In the genomic region with DNA sequence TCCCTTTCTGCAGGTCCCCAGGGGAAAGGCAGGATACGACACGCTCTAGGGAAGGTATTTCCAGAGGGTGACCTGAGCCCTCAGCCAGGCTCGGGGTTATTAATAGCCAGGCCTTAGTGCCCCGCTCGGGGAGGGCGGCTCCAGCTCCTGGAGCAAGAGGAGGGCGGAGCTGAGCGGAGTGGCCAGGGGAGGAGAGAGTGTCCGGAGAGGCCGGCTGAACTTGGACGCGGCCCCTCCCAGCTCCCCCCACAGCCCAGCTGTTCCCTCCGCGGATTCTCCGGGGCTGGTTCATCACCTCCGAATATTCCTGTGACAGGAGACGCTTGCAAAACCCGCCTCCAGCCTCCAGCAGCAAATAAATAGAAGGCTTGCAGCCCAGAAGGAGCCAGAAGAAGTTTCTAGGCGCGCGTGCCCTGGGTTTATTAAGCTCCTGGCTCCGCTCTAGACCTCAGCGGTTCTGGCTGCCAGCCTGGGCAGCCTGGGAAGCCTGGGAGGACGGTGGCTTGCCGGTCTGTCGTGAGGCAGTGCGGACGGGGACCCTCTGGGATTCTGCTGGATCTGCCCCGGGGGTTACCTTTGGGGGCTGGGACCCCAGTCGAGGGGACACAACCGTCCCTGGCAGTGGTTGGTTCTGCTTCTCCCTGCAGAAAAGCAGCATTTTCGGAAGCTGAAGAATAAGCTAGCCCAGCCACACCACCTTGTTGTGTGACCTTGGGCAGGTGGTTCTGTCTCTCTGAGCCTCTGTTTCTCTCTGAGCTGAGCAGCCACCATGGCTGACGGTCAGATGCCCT, we compare ENCODE assay signal across 8 cellular contexts. TPM values are rescaled to one million over a fixed set of nuclear protein-coding genes. Genes with fewer than 3 reads are reported as not detected.
DNase-seq lines count a peak whose midpoint lies in the region; ATAC-seq and TF ChIP-seq lines count a peak whose summit lies in the region.

A gene with protein sequence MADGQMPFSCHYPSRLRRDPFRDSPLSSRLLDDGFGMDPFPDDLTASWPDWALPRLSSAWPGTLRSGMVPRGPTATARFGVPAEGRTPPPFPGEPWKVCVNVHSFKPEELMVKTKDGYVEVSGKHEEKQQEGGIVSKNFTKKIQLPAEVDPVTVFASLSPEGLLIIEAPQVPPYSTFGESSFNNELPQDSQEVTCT (plus strand): TSS at position 388 of the 791 bp plus-strand sequence. CDS start 382 bp downstream, at position 770.

- ATAC-seq in HG03432 (IDR thresholded peaks at IDR 0.05; ENCODE audit: unreplicated experiment) = no peak
- ATAC-seq in HG02763 (IDR thresholded peaks at IDR 0.05; ENCODE audit: unreplicated experiment) = no peak

- H3K4me3 Mint-ChIP-seq in neural crest cell = peak within 1 kb of the TSS; percentile 77

- H3K27ac Mint-ChIP-seq in neural crest cell (ENCODE audit: unreplicated experiment) = no peak within 1 kb of the TSS

- H3K4me1 Mint-ChIP-seq in neural crest cell = peaks cover 32% of the 10 kb centered on the region

- no peak for TF ChIP-seq CTCF in foreskin fibroblast (IDR thresholded peaks at IDR 0.05; ENCODE audit: low read depth, low read length)
- no peak for TF ChIP-seq CTCF in neural crest cell (conservative IDR thresholded peaks at IDR 0.05)

- H3K4me3 ChIP-seq in foreskin fibroblast (ENCODE audit: low read depth in 1 of 2, low read length in 2 of 2) = peak within 1 kb of the TSS; percentile 47 to 51

- H3K27me3 Mint-ChIP-seq in neural crest cell (ENCODE audit: low read depth) = peaks cover 6% of the 10 kb centered on the region

- no peaks in the 10 kb centered on the region for H3K36me3 Mint-ChIP-seq in neural crest cell (ENCODE audit: low read depth)

- DNase-seq in GM04504 (ENCODE audit: low read depth) = peak; percentile 93
- peak; percentile 78 for DNase-seq in SK-MEL-5 (ENCODE audit: low read depth, low spot score)
- peak; percentile 35 to 65 for DNase-seq in foreskin fibroblast
- peak; percentile 30 for DNase-seq in neural crest cell (ENCODE audit: low read depth, low spot score)
- no peak for DNase-seq in NCI-H1694 (lab: John Stamatoyannopoulos, UW)
- no peak for DNase-seq in MV-4-11 (lab: John Stamatoyannopoulos, UW)

- H3K9me3 Mint-ChIP-seq in neural crest cell = no peaks in the 10 kb centered on the region

- in situ Hi-C loops in SK-MEL-5 (cut with HindIII; ENCODE audit: low pct_unique_long_range_greater_than_20kb, low sequenced_read_pairs) = no loop called here

RNA-seq across cellular contexts. Expression of the gene that starts here (rescaled TPM):
- 28.9 and 32.6 TPM in 2 replicates for total RNA-seq in SK-MEL-5 (2014; rRNA removed; shearing (Covaris generic))
- polyA plus RNA-seq in SK-MEL-5 (2015; cell fraction: cytosol; rRNA removed) = 44.8 and 53.7 TPM in 2 replicates
- polyA plus RNA-seq in SK-MEL-5 (2015; cell fraction: nucleus; rRNA removed) = 7.4 and 8.5 TPM in 2 replicates
- 0.50 and 0.58 TPM in 2 replicates for total RNA-seq in neural crest cell

Comparison
In these comparisons a context has a peak if more than half of its experiments do, and no peak if none do; other contexts are left out.
1. RNA of the gene that starts here (total RNA-seq): 28.9 to 32.6 TPM in SK-MEL-5; 0.50 to 0.58 TPM in neural crest cell; every median in the first group is over 10 times any median in the second.
2. Peak in DNase-seq in neural crest cell; RNA of the gene not detected or under 1 TPM.
3. DNase-seq: peak in GM04504 (single experiment), SK-MEL-5 (single experiment) and foreskin fibroblast (2 of 2); none in NCI-H1694 (single experiment) and MV-4-11 (single experiment).